Comparison of ENCODE assay signal across 9 cellular contexts in genomic region chr22:50599816-50600454, GRCh38. TPM values are rescaled to one million over a fixed set of nuclear protein-coding genes. Genes with fewer than 3 reads are reported as not detected.
DNase-seq lines count a peak whose midpoint lies in the region; ATAC-seq, FAIRE-seq and TF ChIP-seq lines count a peak whose summit lies in the region.
"Had no signal": no experiment of that assay in that cellular context is flagged by ENCODE, and none has a peak within 500 bp of the region (broad histone marks: within the 10 kb centered on the region; RNA-seq: fewer than 3 reads in every experiment).

No MANE protein-coding gene starts in this region.

- DNase-seq in GM12892 (ENCODE audit: insufficient read length), result peak; percentile 82
- DNase-seq in SJCRH30, result peak; percentile 54 to 55
- peak; percentile 56 for DNase-seq in left ventricle myocardium inferior
- DNase-seq in small intestine, result peak; percentile 22
- no peak for DNase-seq in middle frontal gyrus (ENCODE audit: extremely low spot score, low spot score)
- DNase-seq in NCI-H446 (lab: John Stamatoyannopoulos, UW), result no peak

- peaks cover 21% of the 10 kb centered on the region for H3K27me3 Mint-ChIP-seq in activated naive CD4-positive, alpha-beta T cell treated with anti-CD3 and anti-CD28 coated beads, Interleukin-2, amount 50 U/mL, for 24 hours

- H3K4me1 Mint-ChIP-seq in activated naive CD4-positive, alpha-beta T cell treated with anti-CD3 and anti-CD28 coated beads, Interleukin-2, amount 50 U/mL, for 24 hours, result peaks cover 8% of the 10 kb centered on the region

- H3K4me1 ChIP-seq in SJCRH30 (peaks cover 4% of the 10 kb centered on the region; the same call in 1 of the 2 replicates), left ventricle myocardium inferior (peaks cover 17% of the 10 kb centered on the region), small intestine (ENCODE audit: control insufficient read depth in 2 of 2, insufficient read depth in 1 of 2, low read depth in 1 of 2, low read length in 1 of 2) (no peaks in the 10 kb centered on the region)

- no peak for ATAC-seq in GM19455 (IDR thresholded peaks at IDR 0.05; ENCODE audit: unreplicated experiment)

- FAIRE-seq in GM12892 (lab: Jason Lieb, UNC), result no peak
- no peak for FAIRE-seq in small intestine (lab: Jason Lieb, UNC)

- H3K36me3 Mint-ChIP-seq in activated naive CD4-positive, alpha-beta T cell treated with anti-CD3 and anti-CD28 coated beads, Interleukin-2, amount 50 U/mL, for 24 hours, result peaks cover 3% of the 10 kb centered on the region

- no peak overlapping the region for H3K27ac Mint-ChIP-seq in activated naive CD4-positive, alpha-beta T cell treated with anti-CD3 and anti-CD28 coated beads, Interleukin-2, amount 50 U/mL, for 24 hours

- WGBS in small intestine, 3 donors, result 15 to 17% (median 16%) methylated on average over 51 to 52 of the region's 52 CpGs

- H3K4me3 Mint-ChIP-seq in activated naive CD4-positive, alpha-beta T cell treated with anti-CD3 and anti-CD28 coated beads, Interleukin-2, amount 50 U/mL, for 24 hours, result peak overlapping the region; percentile 71

- H3K27ac ChIP-seq in SJCRH30, result no peak overlapping the region
- no peak overlapping the region for H3K27ac ChIP-seq in left ventricle myocardium inferior (replicated peaks)
- H3K27ac ChIP-seq in small intestine (ENCODE audit: low read depth in 1 of 2, low read length in 1 of 2), result no peak overlapping the region

- H3K27me3 ChIP-seq in SJCRH30 (no peaks in the 10 kb centered on the region), left ventricle myocardium inferior (ENCODE audit: low read depth) (peaks cover 68% of the 10 kb centered on the region), small intestine (ENCODE audit: control insufficient read depth in 2 of 2, insufficient read depth in 2 of 2, low read length in 2 of 2) (peaks cover 18 to 25% of the 10 kb centered on the region in 2 donors)

- H3K36me3 ChIP-seq in SJCRH30 (no peaks in the 10 kb centered on the region), left ventricle myocardium inferior (no peaks in the 10 kb centered on the region), small intestine (ENCODE audit: control insufficient read depth in 2 of 2, insufficient read depth in 2 of 2, low read length in 2 of 2) (no peaks in the 10 kb centered on the region)

- no peaks in the 10 kb centered on the region for H3K9me3 Mint-ChIP-seq in activated naive CD4-positive, alpha-beta T cell treated with anti-CD3 and anti-CD28 coated beads, Interleukin-2, amount 50 U/mL, for 24 hours

- intact Hi-C loops in left ventricle myocardium inferior (cut with micrococcal nuclease), result no loop called here

- TF ChIP-seq POLR2A in GM12892 (IDR thresholded peaks at IDR 0.05; ENCODE audit: low read depth, low read length), result no peak

- no peak for TF ChIP-seq CTCF in left ventricle myocardium inferior (IDR thresholded peaks at IDR 0.05; ENCODE audit: borderline replicate concordance)

- 0 out of 2 replicates have a peak, but pooled peaks cover 3% of the 10 kb centered on the region for H3K9me3 ChIP-seq in SJCRH30 (replicated peaks)
- H3K9me3 ChIP-seq in left ventricle myocardium inferior (replicated peaks), result no peaks in the 10 kb centered on the region
- H3K9me3 ChIP-seq in small intestine (ENCODE audit: control insufficient read depth, low read depth), result no peaks in the 10 kb centered on the region

- H3K4me3 ChIP-seq in SJCRH30, result no peak overlapping the region
- H3K4me3 ChIP-seq in left ventricle myocardium inferior, result peak overlapping the region; percentile 63
- H3K4me3 ChIP-seq in small intestine (ENCODE audit: low read depth in 1 of 2, low read length in 2 of 2), result peak overlapping the region in 1 of 2 donors; percentile 60

RNA-seq across cellular contexts. Expression of gene MAPK8IP2, which starts 0.7 kb away (rescaled TPM):
- polyA plus RNA-seq in GM12892 (2012; ENCODE audit: missing spikeins), result 0.23 TPM
- 0.48 and 0.99 TPM in 2 replicates for total RNA-seq in SJCRH30 (2014; rRNA removed; shearing (Covaris generic))
- total RNA-seq in left ventricle myocardium inferior, result 0.33 TPM
- 1 to 10 TPM in 1 of 3 donors, under 1 TPM in 2; 0.22 to 3.5 (median 0.27) TPM for polyA plus RNA-seq in small intestine

RNA-seq across cellular contexts. Expression of gene CHKB, which starts 17.3 kb away (rescaled TPM):
- polyA plus RNA-seq in GM12892 (2012; ENCODE audit: missing spikeins), result 65.1 TPM
- total RNA-seq in SJCRH30 (2014; rRNA removed; shearing (Covaris generic)), result 19.9 and 27.7 TPM in 2 replicates
- 36.0 TPM for total RNA-seq in left ventricle myocardium inferior
- 100 to 1,000 TPM in 2 of 3 donors, 10 to 100 TPM in 1; 61.2 to 371 (median 336) TPM for polyA plus RNA-seq in small intestine

RNA-seq across cellular contexts. Expression of gene CPT1B, which starts 21.7 kb away (rescaled TPM):
- polyA plus RNA-seq in GM12892 (2012; ENCODE audit: missing spikeins), result 56.2 TPM
- 12.6 and 17.1 TPM in 2 replicates for total RNA-seq in SJCRH30 (2014; rRNA removed; shearing (Covaris generic))
- 394 TPM for total RNA-seq in left ventricle myocardium inferior
- 100 to 1,000 TPM in 1 of 3 donors, 10 to 100 TPM in 2; 14.6 to 115 (median 54.3) TPM for polyA plus RNA-seq in small intestine

RNA-seq across cellular contexts. Expression of gene ARSA, which starts 28.0 kb away (rescaled TPM):
- polyA plus RNA-seq in GM12892 (2012; ENCODE audit: missing spikeins), result 4.3 TPM
- 1.8 TPM in 2 replicates for total RNA-seq in SJCRH30 (2014; rRNA removed; shearing (Covaris generic))
- total RNA-seq in left ventricle myocardium inferior, result 23.5 TPM
- polyA plus RNA-seq in small intestine, result 10 to 100 TPM; 28.2 to 85.9 (median 79.8) TPM

RNA-seq across cellular contexts. Expression of gene SYCE3, which starts 37.2 kb away (rescaled TPM):
- polyA plus RNA-seq in GM12892 (2012; ENCODE audit: missing spikeins), result 0.87 TPM
- not detected in 2 replicates for total RNA-seq in SJCRH30 (2014; rRNA removed; shearing (Covaris generic))
- total RNA-seq in left ventricle myocardium inferior, result not detected
- under 1 TPM in 1 of 3 donors, not detected in 2; 0.33 TPM for polyA plus RNA-seq in small intestine
- total RNA-seq: HT1080 had no signal

Comparison
In these comparisons a context has a peak if more than half of its experiments do, and no peak if none do; other contexts are left out.
1. DNase-seq: peak in GM12892 (single experiment), SJCRH30 (2 of 2), left ventricle myocardium inferior (single experiment) and small intestine (single experiment); none in middle frontal gyrus (single experiment) and NCI-H446 (0 of 2).
2. RNA of gene CPT1B, which starts 21.7 kb away (total RNA-seq): 394 TPM in left ventricle myocardium inferior (single experiment); 12.6 to 17.1 TPM in SJCRH30; every median in the first group is over 10 times any median in the second.